ENCODE assay signal across 19 cellular contexts in genomic region chr17:48498168-48498840, GRCh38. TPM values are rescaled to one million over a fixed set of nuclear protein-coding genes. Genes with fewer than 3 reads are reported as not detected.
DNase-seq lines count a peak whose midpoint lies in the region; ATAC-seq, FAIRE-seq and TF ChIP-seq lines count a peak whose summit lies in the region.
"Had no signal": no experiment of that assay in that cellular context is flagged by ENCODE, and none has a peak within 500 bp of the region (broad histone marks: within the 10 kb centered on the region; RNA-seq: fewer than 3 reads in every experiment).

No MANE protein-coding gene starts in this region.

- H2AFZ ChIP-seq in GM23338 (no peak overlapping the region), parathyroid adenoma (no peak overlapping the region)

- ATAC-seq in GM23338, result no peak
- no peak for ATAC-seq in pancreas
- no peak for ATAC-seq in activated CD4-positive, CD25-positive, alpha-beta regulatory T cell treated with anti-CD3 and anti-CD28 coated beads, Interleukin-2, amount 50 U/mL, for 24 hours
- ATAC-seq: psoas muscle had no signal

- no peak for FAIRE-seq in pancreas (lab: Jason Lieb, UNC)
- FAIRE-seq: islet of Langerhans had no signal

- H3F3A ChIP-seq in GM23338 (replicated peaks; ENCODE audit: low read depth), result no peaks in the 10 kb centered on the region

- H3K4me3 ChIP-seq in GM23338 (no peak overlapping the region), SJCRH30 (no peak overlapping the region), parathyroid adenoma (ENCODE audit: low read depth, low read length) (peak overlapping the region; percentile 5), pancreas (no peak overlapping the region)
- H3K4me3 ChIP-seq: HAP-1, psoas muscle, suprapubic skin had no signal

- no peak overlapping the region for H3K27ac ChIP-seq in GM23338 (ENCODE audit: low read depth)
- H3K27ac ChIP-seq in SJCRH30, result peak overlapping the region; percentile 62
- H3K27ac ChIP-seq in parathyroid adenoma, result no peak overlapping the region
- H3K27ac ChIP-seq in pancreas, result no peak overlapping the region
- H3K27ac ChIP-seq: psoas muscle, suprapubic skin had no signal

- DNase-seq in GM23338 (ENCODE audit: low spot score) (peak; percentile 35), NCI-H1436 treated with DMSO at 0.1 percent for 48 hours (lab: John Stamatoyannopoulos, UW) (peak; percentile 99), SJCRH30 (peak; percentile 63 to 78), pancreas (no peak), A172 (ENCODE audit: low spot score) (no peak)
- DNase-seq: activated CD4-positive, alpha-beta T cell treated with anti-CD3 and anti-CD28 coated beads for 4 hours; activated T-cell treated with anti-CD3 and anti-CD28 coated beads, Interleukin-2, amount 50 U/mL, for 24 hours; BE2C; DND-41; psoas muscle had no signal

- intact Hi-C loops in pancreas (cut with DNase I), result no loop called here

- 0 out of 2 replicates have a peak, but pooled peaks cover 5% of the 10 kb centered on the region for H4K20me1 ChIP-seq in GM23338 (replicated peaks; ENCODE audit: insufficient read depth)

- H3K9me2 ChIP-seq in GM23338 (ENCODE audit: insufficient read depth), result no peaks in the 10 kb centered on the region

- H3K79me2 ChIP-seq in GM23338 (replicated peaks; ENCODE audit: insufficient read depth) (no peaks in the 10 kb centered on the region), parathyroid adenoma (no peaks in the 10 kb centered on the region)

- H3K9ac ChIP-seq in parathyroid adenoma, result no peak overlapping the region

- no peaks in the 10 kb centered on the region for H3K36me3 Mint-ChIP-seq in GM23338 (ENCODE audit: low read depth)

- H3K4me3 Mint-ChIP-seq in GM23338, result no peak overlapping the region
- H3K4me3 Mint-ChIP-seq: activated T-cell treated with anti-CD3 and anti-CD28 coated beads, Interleukin-2, amount 50 U/mL, for 24 hours had no signal

- H3K4me2 ChIP-seq in GM23338 (no peak overlapping the region), parathyroid adenoma (ENCODE audit: low read length) (peak overlapping the region; percentile 45)

- H3K27me3 Mint-ChIP-seq in GM23338 (ENCODE audit: insufficient read depth, low read depth, poor library complexity), result peaks cover 33% of the 10 kb centered on the region

- peaks cover 14% of the 10 kb centered on the region for H3K4me1 Mint-ChIP-seq in GM23338

- H3K9me3 ChIP-seq in SJCRH30 (replicated peaks) (no peaks in the 10 kb centered on the region), parathyroid adenoma (ENCODE audit: control insufficient read depth, low read length) (no peaks in the 10 kb centered on the region), pancreas (no peaks in the 10 kb centered on the region)
- H3K9me3 ChIP-seq: BE2C, HAP-1, psoas muscle, suprapubic skin had no signal

- 42 to 43% methylated on average over 6 of the region's 6 CpGs for WGBS in pancreas, 2 donors

- no peaks in the 10 kb centered on the region for H3K9me3 Mint-ChIP-seq in GM23338
- H3K9me3 Mint-ChIP-seq: activated T-cell treated with anti-CD3 and anti-CD28 coated beads, Interleukin-2, amount 50 U/mL, for 24 hours had no signal

- H3K27me3 ChIP-seq in GM23338 (ENCODE audit: insufficient read depth) (peaks cover 92% of the 10 kb centered on the region), SJCRH30 (no peaks in the 10 kb centered on the region), parathyroid adenoma (ENCODE audit: control insufficient read depth, insufficient read depth, low read length) (no peaks in the 10 kb centered on the region), pancreas (peaks cover 0 to 4% (median under 1%) of the 10 kb centered on the region in 4 donors)
- H3K27me3 ChIP-seq: suprapubic skin had no signal

- no peaks in the 10 kb centered on the region for H3K36me3 ChIP-seq in GM23338 (ENCODE audit: insufficient read depth)
- H3K36me3 ChIP-seq in SJCRH30, result no peaks in the 10 kb centered on the region
- H3K36me3 ChIP-seq in parathyroid adenoma (ENCODE audit: control insufficient read depth, insufficient read depth, low read length), result no peaks in the 10 kb centered on the region
- no peaks in the 10 kb centered on the region for H3K36me3 ChIP-seq in pancreas
- H3K36me3 ChIP-seq: BE2C, HAP-1, suprapubic skin had no signal

- H3K27ac Mint-ChIP-seq in GM23338, result no peak overlapping the region
- H3K27ac Mint-ChIP-seq: activated T-cell treated with anti-CD3 and anti-CD28 coated beads, Interleukin-2, amount 50 U/mL, for 24 hours had no signal

- TF ChIP-seq CTCF in GM23338 (conservative IDR thresholded peaks at IDR 0.05; ENCODE audit: low read depth in 2 of 2) (no peak), parathyroid adenoma (IDR thresholded peaks at IDR 0.05) (no peak), pancreas (IDR thresholded peaks at IDR 0.05) (no peak)

- 0 out of 2 replicates have a peak, but pooled peaks cover 6% of the 10 kb centered on the region for H3K4me1 ChIP-seq in GM23338 (ENCODE audit: insufficient read depth)
- peaks cover 46% of the 10 kb centered on the region for H3K4me1 ChIP-seq in SJCRH30
- H3K4me1 ChIP-seq in parathyroid adenoma, result no peaks in the 10 kb centered on the region
- H3K4me1 ChIP-seq in pancreas, result no peaks in the 10 kb centered on the region
- H3K4me1 ChIP-seq: BE2C, HAP-1 had no signal

TF ChIP-seq in GM23338, 12 proteins besides CTCF, POLR2A, EP300 and RAD21 (continues in another document):
- TF ChIP-seq ZNF331 (CRISPR knock-in tag; IDR thresholded peaks at IDR 0.05; ENCODE audit: low read depth), result no peak
- TF ChIP-seq REST (IDR thresholded peaks at IDR 0.05; ENCODE audit: unreplicated experiment), result no peak
- no peak for TF ChIP-seq CREB1 (CRISPR knock-in tag; IDR thresholded peaks at IDR 0.05; ENCODE audit: low read depth)
- no peak for TF ChIP-seq ZNF114 (CRISPR knock-in tag; IDR thresholded peaks at IDR 0.05)
- TF ChIP-seq POLR2AphosphoS5 (IDR thresholded peaks at IDR 0.05; ENCODE audit: low read depth), result no peak

RNA-seq across cellular contexts. Expression of gene HOXB1, which starts 32.5 kb away (rescaled TPM):
- not detected in 2 replicates for total RNA-seq in GM23338 (2014; rRNA removed; shearing (Covaris generic))
- not detected in 2 replicates for polyA plus RNA-seq in GM23338 (2016; fragmentation: Nextera tagmentation; extraction: Ambion mirVana)
- not detected in 2 replicates for total RNA-seq in SJCRH30 (2014; rRNA removed; shearing (Covaris generic))
- not detected for total RNA-seq in pancreas
- not detected for polyA plus RNA-seq in pancreas
- total RNA-seq in A172 (2014; rRNA removed; shearing (Covaris generic)), result not detected in 2 replicates
- total RNA-seq: glomerular endothelial cell; M059J; psoas muscle; RPMI7951; suprapubic skin; T-helper 2 cell treated with Interferon-gamma antibody and Interleukin-4, amounts not matched to agents 100 ng/mL and 5 ng/mL, for 36 hours had no signal
- polyA plus RNA-seq: psoas muscle had no signal

RNA-seq across cellular contexts. Expression of gene HOXB2, which starts 46.6 kb away (rescaled TPM):
- not detected in 2 replicates for total RNA-seq in GM23338 (2014; rRNA removed; shearing (Covaris generic))
- 0.37 TPM in 1 of 2 replicates, not detected in the other for polyA plus RNA-seq in GM23338 (2016; fragmentation: Nextera tagmentation; extraction: Ambion mirVana)
- total RNA-seq in SJCRH30 (2014; rRNA removed; shearing (Covaris generic)), result 5.9 and 7.6 TPM in 2 replicates
- 1 to 10 TPM in 3 of 6 donors, under 1 TPM in 3; 0.39 to 5.1 (median 1.3) TPM for total RNA-seq in pancreas
- polyA plus RNA-seq in pancreas, result 1 to 10 TPM; 2.2 to 4.6 TPM
- total RNA-seq in A172 (2014; rRNA removed; shearing (Covaris generic)), result 27.0 and 30.6 TPM in 2 replicates

Comparison
In these comparisons a context has a peak if more than half of its experiments do, and no peak if none do; other contexts are left out.
1. DNase-seq: peak in GM23338 (single experiment), NCI-H1436 treated with DMSO at 0.1 percent for 48 hours (single experiment) and SJCRH30 (2 of 2); none in pancreas (0 of 6) and A172 (single experiment).